In genomic region chr16:89847056-89847929, GRCh38 we compare ENCODE assay signal across 19 cellular contexts. TPM values are rescaled to one million over a fixed set of nuclear protein-coding genes. Genes with fewer than 3 reads are reported as not detected.
DNase-seq lines count a peak whose midpoint lies in the region; ATAC-seq and TF ChIP-seq lines count a peak whose summit lies in the region.
"Had no signal": no experiment of that assay in that cellular context is flagged by ENCODE, and none has a peak within 500 bp of the region (broad histone marks: within the 10 kb centered on the region; RNA-seq: fewer than 3 reads in every experiment).

No MANE protein-coding gene starts in this region.

- H3K4me3 Mint-ChIP-seq in immature natural killer cell (peak overlapping the region in 2 of 5 donors; percentile 43 to 49), MCF 10A (ENCODE audit: unreplicated experiment) (no peak overlapping the region)
- H3K4me3 Mint-ChIP-seq: activated naive CD8-positive, alpha-beta T cell treated with anti-CD3 and anti-CD28 coated beads, Interleukin-2, amount 10 ng/mL, durations not matched to agents 7 days and 5 days; CD4-positive, alpha-beta memory T cell had no signal

- no peak for TF ChIP-seq CTCF in MCF 10A (IDR thresholded peaks at IDR 0.05; ENCODE audit: unreplicated experiment)

- intact Hi-C loops in MCF 10A (cut with micrococcal nuclease), result no loop called here

- CTCF ChIA-PET in MCF 10A (lab: Yijun Ruan, JAX), result interaction anchor here (0.7 kb wide), 1 partner anchor 8 kb away, joined by 3 read pairs; no protein-coding TSS in a partner anchor

- peaks cover 22 to 27% of the 10 kb centered on the region in 2 donors for H3K4me1 Mint-ChIP-seq in immature natural killer cell
- H3K4me1 Mint-ChIP-seq in MCF 10A (ENCODE audit: insufficient read depth, unreplicated experiment), result no peaks in the 10 kb centered on the region

- H3K9me3 Mint-ChIP-seq in immature natural killer cell (no peaks in the 10 kb centered on the region), MCF 10A (ENCODE audit: unreplicated experiment) (no peaks in the 10 kb centered on the region)
- H3K9me3 Mint-ChIP-seq: activated naive CD8-positive, alpha-beta T cell treated with anti-CD3 and anti-CD28 coated beads, Interleukin-2, amount 10 ng/mL, durations not matched to agents 7 days and 5 days; CD4-positive, alpha-beta memory T cell had no signal

- H3K27me3 Mint-ChIP-seq in immature natural killer cell (ENCODE audit: low read depth in 3 of 3), result peaks cover 2 to 10% (median 4%) of the 10 kb centered on the region in 3 donors
- no peaks in the 10 kb centered on the region for H3K27me3 Mint-ChIP-seq in MCF 10A (ENCODE audit: insufficient read depth, unreplicated experiment)
- H3K27me3 Mint-ChIP-seq: CD4-positive, alpha-beta memory T cell had no signal

- no peaks in the 10 kb centered on the region for H3K27me3 ChIP-seq in H7 (ENCODE audit: control insufficient read depth, insufficient read depth, low read length)
- H3K27me3 ChIP-seq: vagina had no signal

- H3K36me3 Mint-ChIP-seq in immature natural killer cell (no peaks in the 10 kb centered on the region), MCF 10A (ENCODE audit: insufficient read depth, unreplicated experiment) (peaks cover 5% of the 10 kb centered on the region)
- H3K36me3 Mint-ChIP-seq: activated naive CD8-positive, alpha-beta T cell treated with anti-CD3 and anti-CD28 coated beads, Interleukin-2, amount 10 ng/mL, durations not matched to agents 7 days and 5 days; CD4-positive, alpha-beta memory T cell had no signal

- H3K27ac Mint-ChIP-seq in immature natural killer cell, result peak overlapping the region in 4 of 6 donors; percentile 12 to 80 (median 38)
- no peak overlapping the region for H3K27ac Mint-ChIP-seq in MCF 10A (ENCODE audit: low read depth, unreplicated experiment)
- H3K27ac Mint-ChIP-seq: activated naive CD8-positive, alpha-beta T cell treated with anti-CD3 and anti-CD28 coated beads, Interleukin-2, amount 10 ng/mL, durations not matched to agents 7 days and 5 days; CD4-positive, alpha-beta memory T cell had no signal

- POLR2A ChIA-PET in MCF 10A (lab: Yijun Ruan, JAX), result interaction anchor here (0.7 kb wide), 1 partner anchor 30 kb away, joined by 3 read pairs; no protein-coding TSS in a partner anchor

- BruUV-seq in MCF 10A (replicated peaks; lab: Mats Ljungman, UMichigan), result no TSS peak

- H3K36me3 ChIP-seq in H7 (replicated peaks; ENCODE audit: control insufficient read depth, insufficient read depth, low read length), result no peaks in the 10 kb centered on the region
- H3K36me3 ChIP-seq: gastroesophageal sphincter, HAP-1, vagina had no signal

- no peak overlapping the region for H3K4me3 ChIP-seq in H7 (ENCODE audit: insufficient read depth, low read depth, low read length)
- H3K4me3 ChIP-seq: gastroesophageal sphincter, HAP-1, PC-9, skin epidermis, vagina had no signal

- ATAC-seq in HG03432 (IDR thresholded peaks at IDR 0.05; ENCODE audit: unreplicated experiment), result no peak
- ATAC-seq: gastroesophageal sphincter had no signal

- DNase-seq in COLO668 (lab: John Stamatoyannopoulos, UW; ENCODE audit: unreplicated experiment) (peak; percentile 86), H7 (peak; percentile 52), NCI-H2196 treated with DMSO at 0.1 percent for 48 hours (lab: John Stamatoyannopoulos, UW; ENCODE audit: unreplicated experiment) (peak; percentile 6), immature natural killer cell (no peak), NCI-H446 (lab: John Stamatoyannopoulos, UW) (no peak), MCF 10A (ENCODE audit: unreplicated experiment) (no peak), activated T-cell treated with anti-CD3 and anti-CD28 coated beads for 4 hours (no peak)
- DNase-seq: activated naive CD8-positive, alpha-beta T cell treated with anti-CD3 and anti-CD28 coated beads, Interleukin-2, amount 10 ng/mL, durations not matched to agents 7 days and 5 days; CD4-positive, alpha-beta memory T cell; EL; erythroblast; left ventricle myocardium superior; PC-9; stimulated activated CD4-positive, alpha-beta T cell treated with anti-CD3 and anti-CD28 coated beads, Interleukin-4, amount 100 ng/mL, for 1 hour had no signal

RNA-seq across cellular contexts. Expression of gene SPIRE2, which starts 19.0 kb away (rescaled TPM):
- total RNA-seq in H7 (2014; rRNA removed; shearing (Covaris generic)), result 8.2 and 9.6 TPM in 2 replicates
- polyA plus RNA-seq in immature natural killer cell, result 1 to 10 TPM; 1.0 to 1.3 (median 1.3) TPM
- 3.8 and 4.8 TPM in 2 replicates for total RNA-seq in MCF 10A (2022)

RNA-seq across cellular contexts. Expression of gene TCF25, which starts 26.1 kb away (rescaled TPM):
- 70.5 and 71.8 TPM in 2 replicates for total RNA-seq in H7 (2014; rRNA removed; shearing (Covaris generic))
- 100 to 1,000 TPM in 2 of 3 donors, 10 to 100 TPM in 1; 98.1 to 249 (median 131) TPM for polyA plus RNA-seq in immature natural killer cell
- 200 and 239 TPM in 2 replicates for total RNA-seq in MCF 10A (2022)

RNA-seq across cellular contexts. Expression of gene FANCA, which starts 30.8 kb away (rescaled TPM):
- 51.9 and 52.0 TPM in 2 replicates for total RNA-seq in H7 (2014; rRNA removed; shearing (Covaris generic))
- 10 to 100 TPM in 2 of 3 donors, 1 to 10 TPM in 1; 8.7 to 21.6 (median 10.9) TPM for polyA plus RNA-seq in immature natural killer cell
- total RNA-seq in MCF 10A (2022), result 18.5 and 30.6 TPM in 2 replicates

Comparison
In these comparisons a context has a peak if more than half of its experiments do, and no peak if none do; other contexts are left out.
1. DNase-seq: peak in COLO668 (single experiment), H7 (single experiment) and NCI-H2196 treated with DMSO at 0.1 percent for 48 hours (single experiment); none in immature natural killer cell (0 of 3), NCI-H446 (0 of 2), MCF 10A (single experiment) and activated T-cell treated with anti-CD3 and anti-CD28 coated beads for 4 hours (single experiment).